19 cellular contexts compared by ENCODE assay signal in the genomic region with DNA sequence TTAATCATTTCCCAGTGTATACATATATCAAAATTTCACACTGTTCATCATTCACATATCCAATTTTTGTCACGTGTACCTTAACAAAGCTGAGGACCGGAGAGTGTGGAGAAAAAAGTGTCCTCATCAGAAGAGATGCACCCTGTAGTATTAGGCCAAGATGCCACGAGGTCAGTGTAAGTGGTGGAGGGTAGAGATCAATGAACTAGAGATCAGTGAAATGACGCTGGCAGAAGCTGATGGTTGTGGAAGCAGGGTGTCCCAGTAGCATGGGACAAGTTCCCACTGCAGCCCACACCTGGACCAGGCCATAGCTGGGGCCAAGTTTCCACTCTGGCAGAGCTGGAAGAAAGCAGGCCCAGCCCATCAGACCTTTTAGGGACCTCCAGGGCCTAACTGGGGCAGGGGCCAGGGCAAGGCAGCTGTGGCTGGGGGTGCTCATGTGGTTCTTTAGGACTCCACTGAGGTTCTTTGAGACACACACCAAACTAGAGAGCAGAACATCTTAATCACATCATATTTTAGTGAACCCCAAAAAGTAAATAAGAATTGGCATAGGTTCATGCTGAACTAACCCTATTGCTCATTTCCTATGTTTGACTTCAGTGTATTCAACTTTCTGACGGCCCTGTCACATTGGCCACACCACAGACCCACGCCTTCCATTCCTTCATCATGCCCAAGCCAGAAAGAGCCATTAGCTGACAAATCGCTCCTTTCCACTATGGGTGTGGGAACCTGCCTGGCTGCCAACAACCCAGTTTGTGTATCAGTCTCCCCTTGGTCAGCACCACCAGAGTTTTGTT. TPM values are rescaled to one million over a fixed set of nuclear protein-coding genes. Genes with fewer than 3 reads are reported as not detected.
"Had no signal": no experiment of that assay in that cellular context is flagged by ENCODE, and none has a peak within 500 bp of the region (broad histone marks: within the 10 kb centered on the region; RNA-seq: fewer than 3 reads in every experiment).

No MANE protein-coding gene starts in this region.

- H3K9me3 Mint-ChIP-seq: activated B cell treated with CpG ODN at 0.5 μM for 24 hours; activated CD4-positive, alpha-beta T cell treated with anti-CD3 and anti-CD28 coated beads, Interleukin-2, amount 10 ng/mL, durations not matched to agents 7 days and 5 days; activated naive CD4-positive, alpha-beta T cell treated with anti-CD3 and anti-CD28 coated beads, Interleukin-2, amount 50 U/mL, for 72 hours; immature natural killer cell; naive thymus-derived CD8-positive, alpha-beta T cell had no signal

- H3K36me3 Mint-ChIP-seq: activated naive CD4-positive, alpha-beta T cell treated with anti-CD3 and anti-CD28 coated beads, Interleukin-2, amount 50 U/mL, for 72 hours; immature natural killer cell; naive thymus-derived CD8-positive, alpha-beta T cell had no signal

- H3K4me3 Mint-ChIP-seq: activated B cell treated with CpG ODN at 0.5 μM for 24 hours; activated CD4-positive, alpha-beta T cell treated with anti-CD3 and anti-CD28 coated beads, Interleukin-2, amount 10 ng/mL, durations not matched to agents 7 days and 5 days; immature natural killer cell; naive thymus-derived CD8-positive, alpha-beta T cell; T-helper 17 cell had no signal

- DNase-seq: activated B cell treated with CpG ODN at 0.5 μM for 24 hours; activated CD4-positive, alpha-beta T cell treated with anti-CD3 and anti-CD28 coated beads, Interleukin-2, amount 10 ng/mL, durations not matched to agents 7 days and 5 days; activated effector memory CD4-positive, alpha-beta T cell treated with anti-CD3 and anti-CD28 coated beads, Interleukin-2, amount 50 U/mL, for 16 hours; dorsolateral prefrontal cortex; esophagus squamous epithelium; foreskin fibroblast; immature natural killer cell; naive thymus-derived CD8-positive, alpha-beta T cell; occipital lobe; stimulated activated CD4-positive, alpha-beta T cell treated with anti-CD3 and anti-CD28 coated beads, Interleukin-2, amount 100 ng/mL, for 24 hours; T-helper 17 cell; thyroid gland; uterus had no signal

- H3K27ac Mint-ChIP-seq: activated B cell treated with CpG ODN at 0.5 μM for 24 hours; activated CD4-positive, alpha-beta T cell treated with anti-CD3 and anti-CD28 coated beads, Interleukin-2, amount 10 ng/mL, durations not matched to agents 7 days and 5 days; immature natural killer cell; T-helper 17 cell had no signal

- ATAC-seq: mucosa of descending colon; naive thymus-derived CD8-positive, alpha-beta T cell; sciatic nerve; T-helper 17 cell had no signal

- H3K27me3 Mint-ChIP-seq: activated CD4-positive, alpha-beta T cell treated with anti-CD3 and anti-CD28 coated beads, Interleukin-2, amount 10 ng/mL, durations not matched to agents 7 days and 5 days had no signal

RNA-seq across cellular contexts. Expression of gene GPR55, which starts 21.6 kb away (rescaled TPM):
- total RNA-seq: chondrocyte, lung microvascular endothelial cell, occipital lobe, pulmonary artery endothelial cell, uterus had no signal

RNA-seq across cellular contexts. Expression of gene SPATA3, which starts 49.3 kb away (rescaled TPM):
- total RNA-seq: activated B cell treated with CpG ODN at 0.5 μM for 24 hours; chondrocyte; esophagus squamous epithelium; lung microvascular endothelial cell; mucosa of descending colon; naive thymus-derived CD8-positive, alpha-beta T cell; occipital lobe; pulmonary artery endothelial cell; sciatic nerve; T-helper 17 cell; uterus had no signal
